17 cellular contexts compared by ENCODE assay signal in genomic region chr1:38502772-38503171, GRCh38.
DNase-seq lines count a peak whose midpoint lies in the region; ATAC-seq, FAIRE-seq and TF ChIP-seq lines count a peak whose summit lies in the region.
"Had no signal": no experiment of that assay in that cellular context is flagged by ENCODE, and none has a peak within 500 bp of the region (broad histone marks: within the 10 kb centered on the region; RNA-seq: fewer than 3 reads in every experiment).

No MANE protein-coding gene starts in this region.

- no peaks in the 10 kb centered on the region for H3K36me3 Mint-ChIP-seq in nephron progenitor cell (ENCODE audit: low read depth)

- no peak overlapping the region for H3K4me3 ChIP-seq in IMR-90 (ENCODE audit: insufficient read depth, low read depth, low read length)
- H3K4me3 ChIP-seq in K562, result no peak overlapping the region
- no peak overlapping the region for H3K4me3 ChIP-seq in heart left ventricle
- H3K4me3 ChIP-seq: sigmoid colon, thoracic aorta had no signal

- H3K4ac ChIP-seq in IMR-90 (ENCODE audit: low read depth, low read length), result no peak overlapping the region

- no peaks in the 10 kb centered on the region for H3K9me1 ChIP-seq in IMR-90 (ENCODE audit: insufficient read depth, low read length)
- H3K9me1 ChIP-seq in K562 (ENCODE audit: control insufficient read depth, insufficient read depth, low read length), result no peaks in the 10 kb centered on the region

- POLR2A ChIA-PET in IMR-90 (lab: Charles Lee; ENCODE audit: unreplicated experiment) (no interaction called here), K562 (lab: Yijun Ruan, JAX) (interaction anchor here (0.7 to 1.6 kb wide), 5 partner anchors 9 to 475 kb away, joined by 3 to 5 read pairs (median 4); no protein-coding TSS in a partner anchor)

- H3K79me1 ChIP-seq in IMR-90 (ENCODE audit: low read depth in 1 of 2, low read length in 2 of 2), result no peaks in the 10 kb centered on the region

- no peak overlapping the region for H4K8ac ChIP-seq in IMR-90 (ENCODE audit: low read depth in 2 of 2, low read length in 2 of 2)

- H2BK20ac ChIP-seq in IMR-90 (ENCODE audit: low read depth, low read length), result no peak overlapping the region

- no peak overlapping the region for H2AK5ac ChIP-seq in IMR-90 (ENCODE audit: low read depth, low read length)

- no peak overlapping the region for H3K4me2 ChIP-seq in IMR-90 (ENCODE audit: low read depth, low read length)
- no peak overlapping the region for H3K4me2 ChIP-seq in K562 (ENCODE audit: insufficient read depth, low read length)

- H3K9ac ChIP-seq in IMR-90 (ENCODE audit: low read depth, low read length), result no peak overlapping the region
- H3K9ac ChIP-seq in K562 (ENCODE audit: insufficient read depth in 1 of 2, low read depth in 2 of 2, low read length in 2 of 2), result no peak overlapping the region

- H3K9me3 ChIP-seq in IMR-90 (ENCODE audit: control insufficient read depth, insufficient read depth, low read length) (no peaks in the 10 kb centered on the region), K562 (replicated peaks; ENCODE audit: control insufficient read depth, insufficient read depth, low read depth, low read length) (no peaks in the 10 kb centered on the region), heart left ventricle (no peaks in the 10 kb centered on the region)
- H3K9me3 ChIP-seq: sigmoid colon, thoracic aorta had no signal

- H3K79me2 ChIP-seq in K562 (ENCODE audit: control insufficient read depth, insufficient read depth, low read length), result no peaks in the 10 kb centered on the region

- H3K23ac ChIP-seq in IMR-90 (ENCODE audit: low read depth, low read length), result no peak overlapping the region

- H3K18ac ChIP-seq in IMR-90 (ENCODE audit: low read depth, low read length), result no peak overlapping the region

- H3K14ac ChIP-seq in IMR-90 (replicated peaks; ENCODE audit: low read depth, low read length), result no peak overlapping the region

- no CpG with 5 or more reads among the region's 4 CpGs for WGBS in IMR-90 (ENCODE audit: extremely low coverage in 2 of 2, insufficient read length in 1 of 2), 2 experiments
- 32% methylated on average over 4 of the region's 4 CpGs for WGBS in K562 (ENCODE audit: insufficient coverage, low coverage, missing lambda C conversion rate)
- 29 to 37% (median 34%) methylated on average over 4 of the region's 4 CpGs for WGBS in heart left ventricle, 4 donors

- H3K36me3 ChIP-seq in IMR-90 (ENCODE audit: control insufficient read depth, insufficient read depth, low read length) (no peaks in the 10 kb centered on the region), K562 (ENCODE audit: control insufficient read depth, insufficient read depth, low read length) (no peaks in the 10 kb centered on the region), heart left ventricle (no peaks in the 10 kb centered on the region)
- H3K36me3 ChIP-seq: sigmoid colon, thoracic aorta had no signal

- H3K4me3 Mint-ChIP-seq in nephron progenitor cell, result no peak overlapping the region
- H3K4me3 Mint-ChIP-seq: CD4-positive, alpha-beta T cell; T-helper 2 cell treated with Interferon-gamma antibody and Interleukin-4, amounts not matched to agents 5 μg/mL and 100 μg/mL, for 36 hours had no signal

- no peaks in the 10 kb centered on the region for H3K9me3 Mint-ChIP-seq in nephron progenitor cell
- H3K9me3 Mint-ChIP-seq: CD4-positive, alpha-beta T cell; T-helper 2 cell treated with Interferon-gamma antibody and Interleukin-4, amounts not matched to agents 5 μg/mL and 100 μg/mL, for 36 hours had no signal

- H4K20me1 ChIP-seq in IMR-90 (ENCODE audit: insufficient read depth, low read length) (no peaks in the 10 kb centered on the region), K562 (replicated peaks; ENCODE audit: control insufficient read depth, insufficient read depth, low read length) (no peaks in the 10 kb centered on the region)

- FAIRE-seq in K562 (lab: Jason Lieb, UNC), result no peak
- FAIRE-seq: colon had no signal

- TF ChIP-seq POLR2A in IMR-90 (IDR thresholded peaks at IDR 0.05; ENCODE audit: low read depth, low read length) (no peak), K562 (conservative IDR thresholded peaks at IDR 0.05) (no peak), heart left ventricle (IDR thresholded peaks at IDR 0.05) (no peak)

- no peak overlapping the region for H3K56ac ChIP-seq in IMR-90 (ENCODE audit: extremely low read depth, insufficient read depth, low read length)

- H2BK5ac ChIP-seq in IMR-90 (ENCODE audit: low read depth, low read length, poor library complexity, severe bottlenecking), result no peak overlapping the region

- H3K4me1 ChIP-seq in IMR-90 (ENCODE audit: control insufficient read depth, insufficient read depth, low read length), result no peaks in the 10 kb centered on the region
- peaks cover 7 to 8% of the 10 kb centered on the region in 2 experiments; a peak in 4 of 5 replicates for H3K4me1 ChIP-seq in K562 (replicated peaks in 1 of 2; ENCODE audit: control insufficient read depth in 2 of 2, insufficient read depth in 2 of 2, low read length in 2 of 2)
- peaks cover 0 to 3% (median 0%) of the 10 kb centered on the region in 12 donors for H3K4me1 ChIP-seq in heart left ventricle
- H3K4me1 ChIP-seq: sigmoid colon had no signal

- peaks cover 72% of the 10 kb centered on the region for H3K27me3 Mint-ChIP-seq in nephron progenitor cell (ENCODE audit: low read depth, poor library complexity)

- no peak overlapping the region for H2BK120ac ChIP-seq in IMR-90 (ENCODE audit: low read depth, low read length)

- H2AK9ac ChIP-seq in IMR-90 (replicated peaks; ENCODE audit: low read depth, low read length, poor library complexity), result no peak overlapping the region

- BruUV-seq in IMR-90 (replicated peaks; lab: Mats Ljungman, UMichigan) (no TSS peak), K562 (replicated peaks; lab: Mats Ljungman, UMichigan) (no TSS peak)

- dilution Hi-C loops in IMR-90 (cut with HindIII; ENCODE audit: low sequenced_read_pairs, unreplicated experiment), result no loop called here

- peaks cover 26% of the 10 kb centered on the region for H3K4me1 Mint-ChIP-seq in nephron progenitor cell

- intact Hi-C loops in IMR-90 (cut with micrococcal nuclease) (loop anchor here (5.0 kb wide), 1 partner anchor 475 kb away; no protein-coding TSS in a partner anchor), K562 (cut with micrococcal nuclease) (loop anchor here (10.0 kb wide), 1 partner anchor 468 kb away; no protein-coding TSS in a partner anchor), heart left ventricle (cut with DNase I) (no loop called here)

- H3K27me3 ChIP-seq in IMR-90 (ENCODE audit: control insufficient read depth, insufficient read depth, low read length) (no peaks in the 10 kb centered on the region), K562 (ENCODE audit: control insufficient read depth in 2 of 2, insufficient read depth in 2 of 2, low read length in 2 of 2) (peaks cover 0 to 3% of the 10 kb centered on the region in 2 experiments; a peak in 4 of 5 replicates), heart left ventricle (peaks cover 0 to 36% (median 7%) of the 10 kb centered on the region in 9 donors)

- ATAC-seq in IMR-90 (ENCODE audit: low read depth), result no peak
- peak; percentile 63 for ATAC-seq in K562
- no peak for ATAC-seq in HG02642 (IDR thresholded peaks at IDR 0.05; ENCODE audit: poor library complexity, unreplicated experiment)
- no peak for ATAC-seq in HG03175 (IDR thresholded peaks at IDR 0.05; ENCODE audit: unreplicated experiment)
- no peak for ATAC-seq in heart left ventricle

- TF ChIP-seq EP300 in K562 (IDR thresholded peaks at IDR 0.05; ENCODE audit: low read length), result no peak

- DNase-seq in EH (ENCODE audit: low read depth) (peak; percentile 1), IMR-90 (no peak), K562 (ENCODE audit: extremely low read depth in 1 of 4, low spot score in 3 of 4) (no peak), nephron progenitor cell (peak; percentile 22), heart left ventricle (no peak)
- DNase-seq in activated effector memory CD4-positive, alpha-beta T cell treated with Interleukin-2 at 50 U/mL for 16 hours, result no peak
- DNase-seq: activated CD8-positive, alpha-beta memory T cell treated with anti-CD3 and anti-CD28 coated beads for 24 hours; activated naive CD4-positive, alpha-beta T cell treated with Interleukin-2 at 50 U/mL for 16 hours; CD4-positive, alpha-beta T cell; HCEC 1CT; NCI-H146; sigmoid colon had no signal

- CTCF ChIA-PET in IMR-90 (lab: Yijun Ruan, JAX), result no interaction called here
- CTCF ChIA-PET in K562 (lab: Yijun Ruan, JAX; ENCODE audit: low intra/inter-chr PET ratio), result no interaction called here

- TF ChIP-seq RAD21 in IMR-90 (IDR thresholded peaks at IDR 0.05; ENCODE audit: low read length) (no peak), K562 (CRISPR knock-in tag; conservative IDR thresholded peaks at IDR 0.05 in 1 of 2, IDR thresholded peaks at IDR 0.05 in 1 of 2) (peak in 1 of 2 experiments; percentile 57; a peak in 3 of 4 replicates)

- in situ Hi-C loops in IMR-90 (cut with MboI; ENCODE audit: low sequenced_read_pairs) (no loop called here), K562 (cut with MboI) (no loop called here)

- H3K27ac Mint-ChIP-seq in nephron progenitor cell, result no peak overlapping the region
- H3K27ac Mint-ChIP-seq: CD4-positive, alpha-beta T cell; T-helper 2 cell treated with Interferon-gamma antibody and Interleukin-4, amounts not matched to agents 5 μg/mL and 100 μg/mL, for 36 hours had no signal

- 0 out of 2 replicates have a peak, but pooled peaks have one; percentile 14 for TF ChIP-seq CTCF in IMR-90 (conservative IDR thresholded peaks at IDR 0.05; ENCODE audit: low read depth, low read length)
- TF ChIP-seq CTCF in K562 (IDR thresholded peaks at IDR 0.05 in 2 of 3, conservative IDR thresholded peaks at IDR 0.05 in 1 of 3; ENCODE audit: insufficient read depth in 2 of 3, low read depth in 1 of 3, low read length in 3 of 3), result peak; percentile 28 to 42 (median 29); a peak in 2 of 6 replicates
- peak; percentile 20 for TF ChIP-seq CTCF in nephron progenitor cell (IDR thresholded peaks at IDR 0.05)
- TF ChIP-seq CTCF in heart left ventricle (IDR thresholded peaks at IDR 0.05), result no peak

- H4K91ac ChIP-seq in IMR-90 (ENCODE audit: insufficient read depth, low read depth, low read length), result no peak overlapping the region

- H4K5ac ChIP-seq in IMR-90 (ENCODE audit: low read depth, low read length), result no peak overlapping the region

- no peak overlapping the region for H2BK15ac ChIP-seq in IMR-90 (ENCODE audit: low read depth, low read length)

- H2AFZ ChIP-seq in IMR-90 (replicated peaks; ENCODE audit: low read length, poor library complexity), result no peak overlapping the region
- H2AFZ ChIP-seq in K562 (ENCODE audit: low read depth, low read length), result peak overlapping the region; percentile 7; the same call in 1 of the 2 replicates

- H3K27ac ChIP-seq in IMR-90 (ENCODE audit: insufficient read depth, low read length), result no peak overlapping the region
- H3K27ac ChIP-seq in K562 (ENCODE audit: extremely low read depth, low read depth, low read length), result no peak overlapping the region
- no peak overlapping the region for H3K27ac ChIP-seq in heart left ventricle
- H3K27ac ChIP-seq: sigmoid colon, thoracic aorta had no signal

TF ChIP-seq in IMR-90, 13 proteins besides CTCF, POLR2A, EP300 and RAD21 (continues in another document):
- TF ChIP-seq RFX5 (IDR thresholded peaks at IDR 0.05; ENCODE audit: low read depth, low read length) (no peak), MXI1 (IDR thresholded peaks at IDR 0.05; ENCODE audit: borderline replicate concordance, low read depth, low read length) (no peak)

TF ChIP-seq in K562, 482 proteins besides CTCF, POLR2A, EP300 and RAD21 (continues in another document):
- TF ChIP-seq SOX6 (IDR thresholded peaks at IDR 0.05), result no peak

Comparison
In these comparisons a context has a peak if more than half of its experiments do, and no peak if none do; other contexts are left out.
1. DNase-seq: peak in EH (single experiment) and nephron progenitor cell (single experiment); none in IMR-90 (single experiment), K562 (0 of 4), activated effector memory CD4-positive, alpha-beta T cell treated with Interleukin-2 at 50 U/mL for 16 hours (single experiment) and heart left ventricle (0 of 5).
2. CTCF ChIP-seq: peak in IMR-90 (single experiment), K562 (3 of 3) and nephron progenitor cell (single experiment); none in heart left ventricle (0 of 12).
3. intact Hi-C loops: an anchor here in IMR-90 (5.0 kb wide) and K562 (10.0 kb wide); none called in heart left ventricle.